In genomic region chr17:72501404-72502110, GRCh38 we compare ENCODE assay signal across 1 cellular context.
TF ChIP-seq lines count a peak whose summit lies in the region.

No MANE protein-coding gene starts in this region.

TF ChIP-seq in HepG2, 621 proteins besides CTCF, POLR2A, EP300 and RAD21 (continued from another document and continues in another):
- TF ChIP-seq AFF4 (CRISPR knock-in tag; IDR thresholded peaks at IDR 0.05) (no peak), MED13 (CRISPR knock-in tag; IDR thresholded peaks at IDR 0.05) (no peak; the same call in 1 of the 2 replicates), ERF (CRISPR knock-in tag; IDR thresholded peaks at IDR 0.05) (0 out of 2 replicates have a peak, but pooled peaks have one; percentile 12), AGO2 (optimal IDR thresholded peaks at IDR 0.05; ENCODE audit: low read depth, low read length) (peak; percentile 73), ZNF589 (CRISPR knock-in tag; conservative IDR thresholded peaks at IDR 0.05) (no peak), HNRNPLL (IDR thresholded peaks at IDR 0.05; ENCODE audit: low read depth, low read length, poor library complexity, severe bottlenecking) (peak; percentile 52), SRF (IDR thresholded peaks at IDR 0.05; ENCODE audit: low read depth, low read length) (no peak), PATZ1 (CRISPR knock-in tag; IDR thresholded peaks at IDR 0.05) (peak; percentile 96), REST (IDR thresholded peaks at IDR 0.05; ENCODE audit: borderline replicate concordance in 1 of 2, low read depth in 1 of 2, low read length in 2 of 2) (peak in 1 of 2 experiments; percentile 52; a peak in 1 of 4 replicates), ZFP1 (CRISPR knock-in tag; IDR thresholded peaks at IDR 0.05) (no peak), ZFP37 (CRISPR knock-in tag; IDR thresholded peaks at IDR 0.05; ENCODE audit: borderline replicate concordance) (no peak), GRHL1 (CRISPR knock-in tag; conservative IDR thresholded peaks at IDR 0.05) (no peak), TAF1 (CRISPR knock-in tag; IDR thresholded peaks at IDR 0.05) (peak; percentile 77), ZNF280B (CRISPR knock-in tag; IDR thresholded peaks at IDR 0.05; ENCODE audit: borderline replicate concordance) (no peak), CENPT (CRISPR knock-in tag; IDR thresholded peaks at IDR 0.05; ENCODE audit: low read depth) (no peak), FOXA3 (CRISPR knock-in tag; IDR thresholded peaks at IDR 0.05) (peak; percentile 90), TCF7L2 (IDR thresholded peaks at IDR 0.05; ENCODE audit: low read depth, low read length) (no peak), TRIM22 (IDR thresholded peaks at IDR 0.05) (no peak), ZNF746 (CRISPR knock-in tag; IDR thresholded peaks at IDR 0.05) (0 out of 2 replicates have a peak, but pooled peaks have one; percentile 55), NFE2 (CRISPR knock-in tag; IDR thresholded peaks at IDR 0.05) (no peak), GABPA (IDR thresholded peaks at IDR 0.05; ENCODE audit: low read depth, low read length) (no peak), GABPA (CRISPR knock-in tag; IDR thresholded peaks at IDR 0.05; ENCODE audit: low read depth) (no peak), SNAI1 (CRISPR knock-in tag; IDR thresholded peaks at IDR 0.05; ENCODE audit: borderline replicate concordance) (no peak), ZNF382 (CRISPR knock-in tag; IDR thresholded peaks at IDR 0.05; ENCODE audit: borderline replicate concordance) (no peak), GATAD2A (CRISPR knock-in tag; IDR thresholded peaks at IDR 0.05) (peak; percentile 45; the same call in 1 of the 2 replicates), ZBTB7B (CRISPR knock-in tag; IDR thresholded peaks at IDR 0.05) (peak; percentile 62; the same call in 1 of the 2 replicates), ZNF260 (CRISPR knock-in tag; IDR thresholded peaks at IDR 0.05; ENCODE audit: borderline replicate concordance, low read depth) (no peak), UBTF (CRISPR knock-in tag; IDR thresholded peaks at IDR 0.05) (peak; percentile 73), XRCC5 (optimal IDR thresholded peaks at IDR 0.05; ENCODE audit: low read length) (peak; percentile 7), ZFX (CRISPR knock-in tag; IDR thresholded peaks at IDR 0.05; ENCODE audit: low read depth) (peak; percentile 90), ATF7 (IDR thresholded peaks at IDR 0.05) (no peak), ATF7 (CRISPR knock-in tag; IDR thresholded peaks at IDR 0.05) (no peak), THAP9 (CRISPR knock-in tag; IDR thresholded peaks at IDR 0.05; ENCODE audit: borderline replicate concordance) (peak; percentile 35; the same call in 1 of the 2 replicates), MEF2D (CRISPR knock-in tag; IDR thresholded peaks at IDR 0.05) (0 out of 2 replicates have a peak, but pooled peaks have one; percentile 46), ZSCAN9 (CRISPR knock-in tag; IDR thresholded peaks at IDR 0.05; ENCODE audit: borderline replicate concordance) (no peak), FOXK1 (CRISPR knock-in tag; IDR thresholded peaks at IDR 0.05; ENCODE audit: borderline replicate concordance, low read depth) (peak; percentile 26; the same call in 1 of the 2 replicates), ZNF468 (CRISPR knock-in tag; IDR thresholded peaks at IDR 0.05) (no peak), MAFF (IDR thresholded peaks at IDR 0.05; ENCODE audit: low read depth, low read length) (no peak), ZBTB43 (CRISPR knock-in tag; conservative IDR thresholded peaks at IDR 0.05) (no peak)
